Comparison of ENCODE assay signal across 8 cellular contexts in genomic region chr4:184265566-184266351, GRCh38. TPM values are rescaled to one million over a fixed set of nuclear protein-coding genes. Genes with fewer than 3 reads are reported as not detected.
DNase-seq lines count a peak whose midpoint lies in the region; ATAC-seq and TF ChIP-seq lines count a peak whose summit lies in the region.

No MANE protein-coding gene starts in this region.

- intact Hi-C loops in CD4-positive, alpha-beta T cell (cut with DNase I, micrococcal nuclease) = loop anchor here (2.0 to 10.0 kb wide), 10 partner anchors 119 to 939 kb away; partner anchors contain the start of genes ACSL1 (in 1 of the 2), CASP3 (in 1 of the 2), CENPU (in 1 of the 2) and CFAP97 (in 1 of the 2)

- TF ChIP-seq EP300 in upper lobe of left lung (IDR thresholded peaks at IDR 0.05) = no peak

- POLR2A ChIA-PET in CD4-positive, alpha-beta T cell (lab: Charles Lee) = interaction anchor here (0.7 to 3.2 kb wide), 6 partner anchors 151 to 830 kb away, joined by 3 to 25 read pairs (median 10); partner anchors contain the start of gene IRF2

- TF ChIP-seq POLR2A in upper lobe of left lung (IDR thresholded peaks at IDR 0.05) = no peak

- H3K36me3 ChIP-seq in upper lobe of left lung = no peaks in the 10 kb centered on the region

- H3K9me3 ChIP-seq in CD4-positive, alpha-beta T cell (ENCODE audit: control insufficient read depth, low read length) = no peaks in the 10 kb centered on the region
- H3K9me3 ChIP-seq in upper lobe of left lung = no peaks in the 10 kb centered on the region

- peaks cover 0 to 4% (median 0%) of the 10 kb centered on the region in 4 donors for H3K4me1 ChIP-seq in upper lobe of left lung

- peaks cover 46% of the 10 kb centered on the region for H3K4me1 Mint-ChIP-seq in CD4-positive, alpha-beta T cell (ENCODE audit: low read depth)

- DNase-seq in CD4-positive, alpha-beta T cell = no peak
- DNase-seq in NOMO-1 treated with dmso at 0.1 percent for 144 hours (lab: John Stamatoyannopoulos, UW; ENCODE audit: unreplicated experiment) (peak; percentile 4), choroid plexus epithelial cell (ENCODE audit: low read depth) (peak; percentile 85), upper lobe of left lung (no peak), NCI-H1417 treated with DMSO at 0.1 percent for 48 hours (lab: John Stamatoyannopoulos, UW) (no peak), NCI-H2171 (lab: John Stamatoyannopoulos, UW) (no peak)

- H3K27ac Mint-ChIP-seq in CD4-positive, alpha-beta T cell = peak overlapping the region; percentile 70

- H3K27ac ChIP-seq in CD4-positive, alpha-beta T cell (ENCODE audit: low read depth, low read length) = no peak overlapping the region
- peak overlapping the region in 3 of 4 donors; percentile 14 to 27 (median 21) for H3K27ac ChIP-seq in upper lobe of left lung

- no peak for TF ChIP-seq CTCF in CD4-positive, alpha-beta T cell (IDR thresholded peaks at IDR 0.05)
- no peak for TF ChIP-seq CTCF in choroid plexus epithelial cell (conservative IDR thresholded peaks at IDR 0.05; ENCODE audit: low read depth, low read length)
- no peak for TF ChIP-seq CTCF in upper lobe of left lung (IDR thresholded peaks at IDR 0.05)

- H3K27me3 Mint-ChIP-seq in CD4-positive, alpha-beta T cell = no peaks in the 10 kb centered on the region

- peaks cover 13% of the 10 kb centered on the region for H3K36me3 Mint-ChIP-seq in CD4-positive, alpha-beta T cell (ENCODE audit: low read depth)

- no peaks in the 10 kb centered on the region for H3K27me3 ChIP-seq in CD4-positive, alpha-beta T cell (ENCODE audit: control insufficient read depth, insufficient read depth, low read length)
- no peaks in the 10 kb centered on the region for H3K27me3 ChIP-seq in upper lobe of left lung

- H3K9me3 Mint-ChIP-seq in CD4-positive, alpha-beta T cell = peaks cover 10% of the 10 kb centered on the region

- CTCF ChIA-PET in CD4-positive, alpha-beta T cell (lab: Charles Lee) = interaction anchor here (2.0 to 2.8 kb wide), 5 partner anchors 22 to 480 kb away, joined by 5 to 20 read pairs (median 10); partner anchors contain the start of gene CENPU

- no peak for ATAC-seq in CD4-positive, alpha-beta T cell (ENCODE audit: poor library complexity)
- ATAC-seq in GM19455 (IDR thresholded peaks at IDR 0.05; ENCODE audit: unreplicated experiment) = peak; percentile 25
- no peak for ATAC-seq in upper lobe of left lung (ENCODE audit: low FRiP score in 2 of 2)
- ATAC-seq in HG02981 (IDR thresholded peaks at IDR 0.05; ENCODE audit: unreplicated experiment) = no peak

- H3K4me3 Mint-ChIP-seq in CD4-positive, alpha-beta T cell = no peak overlapping the region

- WGBS in upper lobe of left lung, 2 donors = 61 to 69% methylated on average over 16 of the region's 16 CpGs

- H3K4me3 ChIP-seq in choroid plexus epithelial cell (ENCODE audit: low read depth, low read length) (no peak overlapping the region), upper lobe of left lung (no peak overlapping the region)

RNA-seq across cellular contexts. Expression of gene ENPP6, which starts 48.1 kb away (rescaled TPM):
- total RNA-seq in CD4-positive, alpha-beta T cell = not detected
- total RNA-seq in upper lobe of left lung = under 1 TPM in 3 of 6 donors, not detected in 3; 0.30 to 0.37 (median 0.34) TPM

Comparison
In these comparisons a context has a peak if more than half of its experiments do, and no peak if none do; other contexts are left out.
1. DNase-seq: peak in NOMO-1 treated with dmso at 0.1 percent for 144 hours (single experiment) and choroid plexus epithelial cell (single experiment); none in CD4-positive, alpha-beta T cell (0 of 10), upper lobe of left lung (0 of 2), NCI-H1417 treated with DMSO at 0.1 percent for 48 hours (single experiment) and NCI-H2171 (single experiment).